8 cellular contexts compared by ENCODE assay signal in genomic region chr9:137762414-137763061, GRCh38.
A peak's percentile ranks its signal among the peaks of the same experiment; 100 is the strongest.
DNase-seq lines count a peak whose midpoint lies in the region; ATAC-seq, FAIRE-seq and TF ChIP-seq lines count a peak whose summit lies in the region.

No MANE protein-coding gene starts in this region.

- no peak overlapping the region for H3K4me3 Mint-ChIP-seq in astrocyte (ENCODE audit: unreplicated experiment)

- ATAC-seq in GM18873 (IDR thresholded peaks at IDR 0.05; ENCODE audit: low FRiP score, unreplicated experiment), result peak; percentile 60
- peak; percentile 67 for ATAC-seq in HG02885 (IDR thresholded peaks at IDR 0.05; ENCODE audit: poor library complexity, unreplicated experiment)

- no peak overlapping the region for H2AFZ ChIP-seq in astrocyte (ENCODE audit: low read depth, low read length)

- peaks cover 27% of the 10 kb centered on the region for H3K4me1 Mint-ChIP-seq in astrocyte (ENCODE audit: low read depth, unreplicated experiment)

- H3K27ac Mint-ChIP-seq in astrocyte (ENCODE audit: unreplicated experiment), result peak overlapping the region; percentile 54

- H3K4me2 ChIP-seq in astrocyte (ENCODE audit: low read length), result no peak overlapping the region

- H3K9ac ChIP-seq in astrocyte (ENCODE audit: low read length), result no peak overlapping the region

- peaks cover 6% of the 10 kb centered on the region for H3K4me1 ChIP-seq in astrocyte (ENCODE audit: insufficient read depth, low read length)

- H3K9me3 Mint-ChIP-seq in astrocyte (ENCODE audit: unreplicated experiment), result no peaks in the 10 kb centered on the region

- no peak overlapping the region for H3K4me3 ChIP-seq in AG10803 (ENCODE audit: low read length)
- no peak overlapping the region for H3K4me3 ChIP-seq in astrocyte (ENCODE audit: insufficient read depth, low read depth, low read length)

- H3K27me3 Mint-ChIP-seq in astrocyte (ENCODE audit: low read depth, unreplicated experiment), result no peaks in the 10 kb centered on the region

- H3K79me2 ChIP-seq in astrocyte (ENCODE audit: insufficient read depth, low read length), result peaks cover 11% of the 10 kb centered on the region

- H3K36me3 Mint-ChIP-seq in astrocyte (ENCODE audit: low read depth, unreplicated experiment), result peaks cover 43% of the 10 kb centered on the region

- TF ChIP-seq CTCF in AG10803 (conservative IDR thresholded peaks at IDR 0.05; ENCODE audit: low read length) (no peak), astrocyte (IDR thresholded peaks at IDR 0.05; ENCODE audit: insufficient read depth, low read depth, low read length) (no peak)

- no peaks in the 10 kb centered on the region for H3K9me3 ChIP-seq in astrocyte (ENCODE audit: insufficient read depth, low read depth, low read length)

- peaks cover 23% of the 10 kb centered on the region for H3K36me3 ChIP-seq in astrocyte (ENCODE audit: insufficient read depth, low read length)

- DNase-seq in AG10803 (ENCODE audit: low read depth) (peak; percentile 80), astrocyte (ENCODE audit: low read depth) (no peak), Ammon's horn (ENCODE audit: low spot score) (no peak), NCI-H2107 (lab: John Stamatoyannopoulos, UW) (no peak), COLO829 (ENCODE audit: low spot score) (no peak)
- DNase-seq in stimulated activated CD4-positive, alpha-beta T cell treated with anti-CD3 and anti-CD28 coated beads, Interleukin-15, amount 100 ng/mL, for 24 hours, result no peak

- no peak for FAIRE-seq in astrocyte (lab: Jason Lieb, UNC)

- peaks cover 3% of the 10 kb centered on the region for H4K20me1 ChIP-seq in astrocyte (ENCODE audit: insufficient read depth, low read length)

- no peaks in the 10 kb centered on the region for H3K27me3 ChIP-seq in astrocyte (ENCODE audit: insufficient read depth, low read length)

- no peak overlapping the region for H3K27ac ChIP-seq in astrocyte (ENCODE audit: low read depth, low read length)
